34 cellular contexts compared by ENCODE assay signal in genomic region chr10:92667078-92667477, GRCh38. TPM values are rescaled to one million over a fixed set of nuclear protein-coding genes. Genes with fewer than 3 reads are reported as not detected.
"Had no signal": no experiment of that assay in that cellular context is flagged by ENCODE, and none has a peak within 500 bp of the region (broad histone marks: within the 10 kb centered on the region; RNA-seq: fewer than 3 reads in every experiment).

No MANE protein-coding gene starts in this region.

- H3K27me3 ChIP-seq: adrenal gland, ascending aorta, body of pancreas, brain microvascular endothelial cell, breast epithelium, cardiac muscle cell had no signal

- H3K4me1 ChIP-seq: adrenal gland, ascending aorta, body of pancreas, breast epithelium had no signal

- H3K27ac ChIP-seq: adrenal gland, ascending aorta, body of pancreas, brain microvascular endothelial cell, breast epithelium, cardiac muscle cell had no signal

- DNase-seq: activated effector memory CD4-positive, alpha-beta T cell treated with anti-CD3 and anti-CD28 coated beads, Interleukin-2, amount 50 U/mL, for 16 hours; activated effector memory CD4-positive, alpha-beta T cell treated with Interleukin-2 at 50 U/mL for 16 hours; activated gamma-delta T cell; activated gamma-delta T cell treated with Interleukin-2 at 50 U/mL for 16 hours; activated naive CD4-positive, alpha-beta T cell; activated naive CD4-positive, alpha-beta T cell treated with anti-CD3 and anti-CD28 coated beads for 36 hours; activated naive CD4-positive, alpha-beta T cell treated with anti-CD3 and anti-CD28 coated beads, Interleukin-2, amount 10 ng/mL, durations not matched to agents 7 days and 5 days; activated naive CD4-positive, alpha-beta T cell treated with anti-CD3 and anti-CD28 coated beads, Interleukin-2, amount 50 U/mL, for 16 hours; activated naive CD4-positive, alpha-beta T cell treated with Interleukin-2 at 50 U/mL for 16 hours; activated naive CD8-positive, alpha-beta T cell treated with anti-CD3 and anti-CD28 coated beads for 36 hours; activated naive CD8-positive, alpha-beta T cell treated with anti-CD3 and anti-CD28 coated beads, Interleukin-2, amount 10 ng/mL, durations not matched to agents 7 days and 5 days; activated naive CD8-positive, alpha-beta T cell treated with anti-CD3 and anti-CD28 coated beads, Interleukin-2, amount 50 U/mL, for 24 hours; activated T-cell treated with anti-CD3 and anti-CD28 coated beads, Interleukin-2, amount 50 U/mL, for 1 hour; activated T-cell treated with anti-CD3 and anti-CD28 coated beads, Interleukin-2, amount 50 U/mL, for 24 hours; activated T-cell treated with anti-CD3 and anti-CD28 coated beads, Interleukin-2, amount 50 U/mL, for 4 hours; activated T-cell treated with anti-CD3 and anti-CD28 coated beads, Interleukin-2, amount 50 U/mL, for 48 hours; activated T-cell treated with anti-CD3 and anti-CD28 coated beads, Interleukin-2, amount 50 U/mL, for 72 hours; adrenal gland; amniotic stem cell; amygdala; anterior cingulate cortex; aorta; body of pancreas; brain microvascular endothelial cell; caudate nucleus; central memory CD4-positive, alpha-beta T cell; cerebellar nuclear complex had no signal

- ATAC-seq: activated naive CD4-positive, alpha-beta T cell treated with anti-CD3 and anti-CD28 coated beads, Interleukin-2, amount 50 U/mL, for 72 hours; activated naive CD8-positive, alpha-beta T cell treated with anti-CD3 and anti-CD28 coated beads, Interleukin-2, amount 50 U/mL, for 24 hours; activated T-cell treated with anti-CD3 and anti-CD28 coated beads, Interleukin-2, amount 50 U/mL, for 4 hours; activated T-cell treated with anti-CD3 and anti-CD28 coated beads, Interleukin-2, amount 50 U/mL, for 72 hours; activated T-helper 17 cell treated with anti-CD3 and anti-CD28 coated beads, Interleukin-2, amount 50 U/mL, for 72 hours; body of pancreas had no signal

- H3K4me3 ChIP-seq: adrenal gland, ascending aorta, body of pancreas, breast epithelium, cardiac muscle cell had no signal

- FAIRE-seq: astrocyte, bronchial epithelial cell had no signal

- H3K36me3 ChIP-seq: adrenal gland, ascending aorta, brain microvascular endothelial cell, breast epithelium, cardiac muscle cell had no signal

RNA-seq across cellular contexts. Expression of gene HHEX, which starts 22.7 kb away (rescaled TPM):
- total RNA-seq: astrocyte had no signal
